ENCODE assay signal across 17 cellular contexts in the genomic region with DNA sequence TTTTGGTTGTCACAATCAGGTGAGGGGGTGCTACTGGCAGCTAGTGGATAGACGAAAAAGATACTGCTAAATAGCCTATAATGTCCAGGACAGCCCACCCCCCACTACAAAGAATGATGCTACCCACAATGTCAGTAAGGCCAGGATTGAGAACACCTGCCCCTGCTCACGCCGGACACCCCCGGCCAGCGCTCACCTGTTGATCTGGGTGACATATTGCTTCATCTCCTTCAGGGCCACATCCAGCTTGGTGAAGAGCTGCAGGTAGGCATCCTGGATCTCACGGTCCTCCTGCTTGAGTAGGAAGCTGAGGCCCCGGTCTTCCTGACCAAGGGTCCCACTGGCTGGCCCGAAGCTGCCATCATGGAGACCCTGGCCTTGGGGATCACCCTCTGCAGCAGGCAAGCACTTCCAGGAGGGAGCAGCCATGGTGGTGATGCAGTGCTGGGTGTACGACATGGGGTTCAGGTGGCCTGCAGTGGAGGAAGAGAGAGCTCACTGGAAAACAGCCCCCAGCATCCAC.
DNase-seq lines count a peak whose midpoint lies in the region; ATAC-seq and TF ChIP-seq lines count a peak whose summit lies in the region.
"Had no signal": no experiment of that assay in that cellular context is flagged by ENCODE, and none has a peak within 500 bp of the region (broad histone marks: within the 10 kb centered on the region; RNA-seq: fewer than 3 reads in every experiment).

No MANE protein-coding gene starts in this region.

- H3K9me3 Mint-ChIP-seq in natural killer cell (no peaks in the 10 kb centered on the region), osteocyte (ENCODE audit: unreplicated experiment) (no peaks in the 10 kb centered on the region)
- no peaks in the 10 kb centered on the region for H3K9me3 Mint-ChIP-seq in natural killer cell treated with Interleukin-12 subunit alpha and Interleukin-12 subunit beta and Interleukin-15 and Interleukin-18, amount 100 ng/mL, for 72 hours
- H3K9me3 Mint-ChIP-seq in central memory CD8-positive, alpha-beta T cell = no peaks in the 10 kb centered on the region
- H3K9me3 Mint-ChIP-seq: CD8-positive, alpha-beta memory T cell had no signal

- TF ChIP-seq POLR2A in spleen (IDR thresholded peaks at IDR 0.05) = no peak

- no peak overlapping the region for H3K4me3 ChIP-seq in spleen
- H3K4me3 ChIP-seq: BLaER1 treated with 17β-estradiol and CSF1 and Interleukin-3, amounts not matched to agents 10 nM and 100 nM; GM12878 had no signal

- H3K36me3 Mint-ChIP-seq in natural killer cell (peaks cover 25% of the 10 kb centered on the region), osteocyte (ENCODE audit: unreplicated experiment) (peaks cover 25% of the 10 kb centered on the region)
- peaks cover 21% of the 10 kb centered on the region for H3K36me3 Mint-ChIP-seq in natural killer cell treated with Interleukin-12 subunit alpha and Interleukin-12 subunit beta and Interleukin-15 and Interleukin-18, amount 100 ng/mL, for 72 hours
- H3K36me3 Mint-ChIP-seq in central memory CD8-positive, alpha-beta T cell (ENCODE audit: insufficient read depth) = peaks cover 81% of the 10 kb centered on the region

- DNase-seq in natural killer cell (no peak), spleen (peak; percentile 61), osteocyte (ENCODE audit: extremely low spot score, unreplicated experiment) (no peak), midbrain (lab: John Stamatoyannopoulos, UW) (no peak), NCI-H2081 (lab: John Stamatoyannopoulos, UW) (no peak)
- no peak for DNase-seq in natural killer cell treated with Interleukin-12 subunit alpha and Interleukin-12 subunit beta and Interleukin-15 and Interleukin-18, amount 100 ng/mL, for 72 hours (ENCODE audit: low spot score)
- no peak for DNase-seq in central memory CD8-positive, alpha-beta T cell (ENCODE audit: low spot score in 2 of 2)
- DNase-seq: 8988T; CD8-positive, alpha-beta memory T cell; DMS 273 treated with DMSO at 0.1 percent for 48 hours; DND-41; EL; GOT3; H7 had no signal

- H3K4me1 ChIP-seq in spleen = no peaks in the 10 kb centered on the region

- H3K27ac Mint-ChIP-seq in natural killer cell (peak overlapping the region; percentile 65 to 70), osteocyte (ENCODE audit: unreplicated experiment) (no peak overlapping the region)
- H3K27ac Mint-ChIP-seq in natural killer cell treated with Interleukin-12 subunit alpha and Interleukin-12 subunit beta and Interleukin-15 and Interleukin-18, amount 100 ng/mL, for 72 hours = peak overlapping the region in 1 of 2 donors; percentile 66
- peak overlapping the region; percentile 49 for H3K27ac Mint-ChIP-seq in central memory CD8-positive, alpha-beta T cell (ENCODE audit: low read depth)

- intact Hi-C loops in natural killer cell (cut with micrococcal nuclease) = no loop called here
- intact Hi-C loops in spleen (cut with DNase I; ENCODE audit: low total_unique reads) = no loop called here

- no peak overlapping the region for H3K4me3 Mint-ChIP-seq in natural killer cell
- no peak overlapping the region for H3K4me3 Mint-ChIP-seq in natural killer cell treated with Interleukin-12 subunit alpha and Interleukin-12 subunit beta and Interleukin-15 and Interleukin-18, amount 100 ng/mL, for 72 hours
- H3K4me3 Mint-ChIP-seq in central memory CD8-positive, alpha-beta T cell = no peak overlapping the region
- H3K4me3 Mint-ChIP-seq in osteocyte (ENCODE audit: unreplicated experiment) = no peak overlapping the region
- H3K4me3 Mint-ChIP-seq: CD8-positive, alpha-beta memory T cell had no signal

- no peak overlapping the region for H3K27ac ChIP-seq in spleen
- H3K27ac ChIP-seq: BLaER1 treated with 17β-estradiol and CSF1 and Interleukin-3, amounts not matched to agents 10 nM and 100 nM had no signal

- H3K27me3 Mint-ChIP-seq in natural killer cell (ENCODE audit: low read depth in 2 of 2) (no peaks in the 10 kb centered on the region), osteocyte (ENCODE audit: unreplicated experiment) (no peaks in the 10 kb centered on the region)
- H3K27me3 Mint-ChIP-seq in natural killer cell treated with Interleukin-12 subunit alpha and Interleukin-12 subunit beta and Interleukin-15 and Interleukin-18, amount 100 ng/mL, for 72 hours = no peaks in the 10 kb centered on the region
- H3K27me3 Mint-ChIP-seq in central memory CD8-positive, alpha-beta T cell = no peaks in the 10 kb centered on the region
- H3K27me3 Mint-ChIP-seq: CD8-positive, alpha-beta memory T cell had no signal

- WGBS in spleen, 5 donors = 91 to 97% (median 93%) methylated on average over 8 to 9 of the region's 9 CpGs

- no peaks in the 10 kb centered on the region for H3K9me3 ChIP-seq in spleen
- H3K9me3 ChIP-seq: BLaER1 treated with 17β-estradiol and CSF1 and Interleukin-3, amounts not matched to agents 10 nM and 100 nM had no signal

- TF ChIP-seq CTCF in natural killer cell (IDR thresholded peaks at IDR 0.05) (no peak), spleen (IDR thresholded peaks at IDR 0.05 in 8 of 11, conservative IDR thresholded peaks at IDR 0.05 in 3 of 11) (no peak), osteocyte (IDR thresholded peaks at IDR 0.05) (no peak)

- peaks cover 8 to 100% (median 100%) of the 10 kb centered on the region in 6 donors for H3K36me3 ChIP-seq in spleen

- H3K4me1 Mint-ChIP-seq in natural killer cell = peaks cover 5 to 12% of the 10 kb centered on the region in 2 donors
- peaks cover 0 to 3% of the 10 kb centered on the region in 2 donors for H3K4me1 Mint-ChIP-seq in natural killer cell treated with Interleukin-12 subunit alpha and Interleukin-12 subunit beta and Interleukin-15 and Interleukin-18, amount 100 ng/mL, for 72 hours (ENCODE audit: low read depth in 2 of 2)
- no peaks in the 10 kb centered on the region for H3K4me1 Mint-ChIP-seq in central memory CD8-positive, alpha-beta T cell
- H3K4me1 Mint-ChIP-seq in osteocyte (ENCODE audit: unreplicated experiment) = no peaks in the 10 kb centered on the region

- ATAC-seq in natural killer cell = no peak
- ATAC-seq in natural killer cell treated with Interleukin-12 subunit alpha and Interleukin-12 subunit beta and Interleukin-15 and Interleukin-18, amount 100 ng/mL, for 72 hours = no peak
- no peak for ATAC-seq in central memory CD8-positive, alpha-beta T cell (replicated peaks; ENCODE audit: extremely low read depth, poor library complexity, severe bottlenecking)
- ATAC-seq: GM12878, HCT116 had no signal

- H3K27me3 ChIP-seq in spleen (replicated peaks in 1 of 7) = no peaks in the 10 kb centered on the region
- H3K27me3 ChIP-seq: BLaER1 treated with 17β-estradiol and CSF1 and Interleukin-3, amounts not matched to agents 10 nM and 100 nM had no signal
